In genomic region chr3:16888785-16889607, GRCh38 we compare ENCODE assay signal across 9 cellular contexts. TPM values are rescaled to one million over a fixed set of nuclear protein-coding genes. Genes with fewer than 3 reads are reported as not detected.
DNase-seq lines count a peak whose midpoint lies in the region; ATAC-seq and TF ChIP-seq lines count a peak whose summit lies in the region.
"Had no signal": no experiment of that assay in that cellular context is flagged by ENCODE, and none has a peak within 500 bp of the region (broad histone marks: within the 10 kb centered on the region; RNA-seq: fewer than 3 reads in every experiment).

No MANE protein-coding gene starts in this region.

- no peaks in the 10 kb centered on the region for H3K36me3 ChIP-seq in Peyer's patch

- no peaks in the 10 kb centered on the region for H3K36me3 Mint-ChIP-seq in naive thymus-derived CD8-positive, alpha-beta T cell
- H3K36me3 Mint-ChIP-seq in type B pancreatic cell = no peaks in the 10 kb centered on the region

- no peaks in the 10 kb centered on the region for H3K9me3 ChIP-seq in Peyer's patch

- peaks cover 42 to 78% (median 75%) of the 10 kb centered on the region in 4 donors for H3K4me1 Mint-ChIP-seq in naive thymus-derived CD8-positive, alpha-beta T cell
- peaks cover 53% of the 10 kb centered on the region for H3K4me1 Mint-ChIP-seq in type B pancreatic cell (ENCODE audit: unreplicated experiment)

- POLR2A ChIA-PET in naive thymus-derived CD8-positive, alpha-beta T cell (lab: Charles Lee) = interaction anchor here (0.7 to 2.5 kb wide), 3 partner anchors 10 to 46 kb away, joined by 3 to 12 read pairs (median 5); no protein-coding TSS in a partner anchor

- H3K27ac ChIP-seq in Peyer's patch = peak overlapping the region; percentile 0 to 55 (median 19)
- H3K27ac ChIP-seq: epithelial cell of prostate had no signal

- H3K27ac Mint-ChIP-seq in naive thymus-derived CD8-positive, alpha-beta T cell = peak overlapping the region; percentile 92 to 98 (median 96)
- no peak overlapping the region for H3K27ac Mint-ChIP-seq in type B pancreatic cell

- peak overlapping the region in 2 of 4 donors; percentile 12 to 14 for H3K4me3 ChIP-seq in Peyer's patch

- no peaks in the 10 kb centered on the region for H3K9me3 Mint-ChIP-seq in naive thymus-derived CD8-positive, alpha-beta T cell
- no peaks in the 10 kb centered on the region for H3K9me3 Mint-ChIP-seq in type B pancreatic cell

- peaks cover 0 to 20% (median 3%) of the 10 kb centered on the region in 4 donors for H3K4me1 ChIP-seq in Peyer's patch

- no peaks in the 10 kb centered on the region for H3K27me3 ChIP-seq in Peyer's patch

- H3K27me3 Mint-ChIP-seq in naive thymus-derived CD8-positive, alpha-beta T cell = no peaks in the 10 kb centered on the region
- H3K27me3 Mint-ChIP-seq in type B pancreatic cell = peaks cover 7% of the 10 kb centered on the region

- DNase-seq in Peyer's patch (peak in 1 of 3 donors; percentile 49), type B pancreatic cell (ENCODE audit: extremely low spot score, unreplicated experiment) (no peak), SIG-M5 (lab: John Stamatoyannopoulos, UW) (no peak), NCI-H2196 (lab: John Stamatoyannopoulos, UW; ENCODE audit: unreplicated experiment) (no peak), NCI-H226 (no peak)
- peak in 3 of 10 donors; percentile 16 to 43 (median 39) for DNase-seq in naive thymus-derived CD8-positive, alpha-beta T cell

- TF ChIP-seq CTCF in Peyer's patch (IDR thresholded peaks at IDR 0.05) (no peak), type B pancreatic cell (conservative IDR thresholded peaks at IDR 0.05) (no peak)

- peak; percentile 40 for ATAC-seq in GM18868 (IDR thresholded peaks at IDR 0.05; ENCODE audit: unreplicated experiment)
- ATAC-seq in HG02610 (IDR thresholded peaks at IDR 0.05; ENCODE audit: unreplicated experiment) = peak; percentile 43
- ATAC-seq in naive thymus-derived CD8-positive, alpha-beta T cell = peak; percentile 24 to 36

- TF ChIP-seq POLR2A in Peyer's patch (IDR thresholded peaks at IDR 0.05) = no peak

- peak overlapping the region; percentile 84 to 99 (median 96) for H3K4me3 Mint-ChIP-seq in naive thymus-derived CD8-positive, alpha-beta T cell
- no peak overlapping the region for H3K4me3 Mint-ChIP-seq in type B pancreatic cell

RNA-seq across cellular contexts. Expression of gene PLCL2, which starts 4.2 kb away (rescaled TPM):
- 10 to 100 TPM; 21.8 to 39.6 (median 25.4) TPM for total RNA-seq in Peyer's patch
- total RNA-seq in naive thymus-derived CD8-positive, alpha-beta T cell = 10 to 100 TPM; 85.0 to 86.3 TPM
- polyA plus RNA-seq in naive thymus-derived CD8-positive, alpha-beta T cell = 10 to 100 TPM; 57.7 to 84.4 (median 69.1) TPM
- total RNA-seq in type B pancreatic cell (ENCODE audit: low replicate concordance) = 6.5 and 10.6 TPM in 2 replicates
